Comparison of ENCODE assay signal across 9 cellular contexts in the genomic region with DNA sequence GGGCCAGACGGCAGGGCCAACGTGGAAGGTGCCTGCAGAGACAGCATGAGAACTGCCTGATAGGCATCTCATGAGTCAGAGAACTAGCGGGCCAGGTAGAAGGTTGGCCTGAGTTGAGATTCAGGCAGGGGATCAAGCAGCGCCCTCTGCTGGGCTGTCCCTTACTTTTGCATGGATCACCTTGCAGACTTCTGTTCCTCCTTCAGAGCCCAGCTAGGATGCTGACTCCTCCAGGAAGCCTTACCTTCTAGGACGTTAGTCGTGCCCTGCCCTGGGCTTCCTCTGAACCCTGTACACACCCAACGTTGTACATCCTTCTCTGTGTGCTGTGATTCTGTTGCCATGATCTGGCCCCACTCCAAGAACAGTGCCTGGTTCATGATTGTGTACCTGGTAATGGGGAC.
A peak's percentile ranks its signal among the peaks of the same experiment; 100 is the strongest.
DNase-seq lines count a peak whose midpoint lies in the region; ATAC-seq and TF ChIP-seq lines count a peak whose summit lies in the region.
"Had no signal": no experiment of that assay in that cellular context is flagged by ENCODE, and none has a peak within 500 bp of the region (broad histone marks: within the 10 kb centered on the region; RNA-seq: fewer than 3 reads in every experiment).

No MANE protein-coding gene starts in this region.

- no peaks in the 10 kb centered on the region for H3K36me3 Mint-ChIP-seq in neural progenitor cell
- H3K36me3 Mint-ChIP-seq in T-helper 17 cell (ENCODE audit: low read depth) = no peaks in the 10 kb centered on the region

- H3K36me3 ChIP-seq in neural progenitor cell = no peaks in the 10 kb centered on the region
- H3K36me3 ChIP-seq: neutrophil had no signal

- peaks cover 4% of the 10 kb centered on the region for H3K9me3 Mint-ChIP-seq in neural progenitor cell

- peak; percentile 39 for DNase-seq in activated CD4-positive, CD25-positive, alpha-beta regulatory T cell treated with anti-CD3 and anti-CD28 coated beads, Interleukin-2, amount 50 U/mL, for 72 hours
- DNase-seq in NCI-H2029 treated with DMSO at 0.1 percent for 48 hours (lab: John Stamatoyannopoulos, UW) (peak; percentile 41), cerebellum (ENCODE audit: low spot score) (peak; percentile 29), neural progenitor cell (ENCODE audit: low spot score) (peak; percentile 76), occipital lobe (lab: John Stamatoyannopoulos, UW) (no peak), T-helper 17 cell (no peak)

- H3K9me3 ChIP-seq in neural progenitor cell (ENCODE audit: low read depth) (no peaks in the 10 kb centered on the region), T-helper 17 cell (ENCODE audit: control insufficient read depth, low read length, poor library complexity, severe bottlenecking) (no peaks in the 10 kb centered on the region)
- H3K9me3 ChIP-seq: neutrophil had no signal

- H3K4me1 Mint-ChIP-seq in neural progenitor cell = peaks cover 40% of the 10 kb centered on the region
- no peaks in the 10 kb centered on the region for H3K4me1 Mint-ChIP-seq in T-helper 17 cell

- peaks cover 25% of the 10 kb centered on the region for H3K4me1 ChIP-seq in neural progenitor cell

- H3K27me3 ChIP-seq in neural progenitor cell = peaks cover 12% of the 10 kb centered on the region

- peaks cover 7% of the 10 kb centered on the region for H3K27me3 Mint-ChIP-seq in neural progenitor cell (ENCODE audit: insufficient read depth, low read depth)
- H3K27me3 Mint-ChIP-seq in T-helper 17 cell = peaks cover 42% of the 10 kb centered on the region

- H3K4me3 Mint-ChIP-seq in neural progenitor cell = no peak overlapping the region
- H3K4me3 Mint-ChIP-seq in T-helper 17 cell = no peak overlapping the region

- H3K27ac Mint-ChIP-seq in neural progenitor cell (no peak overlapping the region), T-helper 17 cell (no peak overlapping the region)

- H3K9ac ChIP-seq in neural progenitor cell = no peak overlapping the region

- H2AFZ ChIP-seq in neural progenitor cell (replicated peaks) = no peak overlapping the region

- no peak overlapping the region for H3K4me3 ChIP-seq in neural progenitor cell

- peak; percentile 70 for TF ChIP-seq CTCF in neural progenitor cell (IDR thresholded peaks at IDR 0.05)

- no peaks in the 10 kb centered on the region for H3K79me2 ChIP-seq in neural progenitor cell (ENCODE audit: low read depth)

- no peaks in the 10 kb centered on the region for H3F3A ChIP-seq in neural progenitor cell (ENCODE audit: low read depth)

- H3K27ac ChIP-seq in neural progenitor cell = no peak overlapping the region
- H3K27ac ChIP-seq: neutrophil had no signal

- ATAC-seq in activated CD4-positive, CD25-positive, alpha-beta regulatory T cell treated with anti-CD3 and anti-CD28 coated beads, Interleukin-2, amount 50 U/mL, for 24 hours = no peak
- ATAC-seq in T-helper 17 cell (no peak), GM18868 (IDR thresholded peaks at IDR 0.05; ENCODE audit: unreplicated experiment) (no peak)

- H4K20me1 ChIP-seq in neural progenitor cell (ENCODE audit: low read depth) = no peaks in the 10 kb centered on the region

- H3K4me2 ChIP-seq in neural progenitor cell = no peak overlapping the region

Comparison
In these comparisons a context has a peak if more than half of its experiments do, and no peak if none do; other contexts are left out.
1. DNase-seq: peak in activated CD4-positive, CD25-positive, alpha-beta regulatory T cell treated with anti-CD3 and anti-CD28 coated beads, Interleukin-2, amount 50 U/mL, for 72 hours (single experiment), NCI-H2029 treated with DMSO at 0.1 percent for 48 hours (single experiment), cerebellum (single experiment) and neural progenitor cell (single experiment); none in occipital lobe (single experiment) and T-helper 17 cell (0 of 3).